In the genomic region with DNA sequence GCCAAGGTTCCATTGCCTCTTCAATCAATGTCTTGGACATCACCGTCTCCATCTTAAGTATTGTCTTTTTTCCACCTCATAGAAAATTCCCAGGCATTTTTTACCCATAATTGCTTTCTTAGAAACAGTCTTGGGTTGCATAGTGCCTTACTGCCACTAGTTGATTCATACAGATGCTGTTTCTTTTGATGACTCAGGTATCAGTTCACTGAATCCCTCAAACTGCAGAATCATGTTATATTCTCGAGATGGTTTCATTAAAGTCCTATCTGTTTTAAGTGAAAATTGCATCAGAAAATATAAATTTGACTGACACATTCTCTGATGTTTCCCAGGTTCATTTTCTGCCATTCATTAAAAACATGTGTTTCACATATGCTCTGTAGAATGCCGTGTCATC, we compare ENCODE assay signal across 16 cellular contexts.
"Had no signal": no experiment of that assay in that cellular context is flagged by ENCODE, and none has a peak within 500 bp of the region (broad histone marks: within the 10 kb centered on the region; RNA-seq: fewer than 3 reads in every experiment).

No MANE protein-coding gene starts in this region.

- H3K9me3 ChIP-seq: mucosa of descending colon, right atrium auricular region, vagina had no signal

- H3K4me1 ChIP-seq: right atrium auricular region, vagina had no signal

- H3K27ac ChIP-seq: dorsolateral prefrontal cortex, right atrium auricular region, skin epidermis, vagina had no signal

- H3K4me1 Mint-ChIP-seq: activated B cell treated with CpG ODN at 0.5 μM for 24 hours, natural killer cell had no signal

- H3K27me3 ChIP-seq: dorsolateral prefrontal cortex, right atrium auricular region, vagina had no signal

- H3K27ac Mint-ChIP-seq: activated B cell treated with CpG ODN at 0.5 μM for 24 hours; activated naive CD4-positive, alpha-beta T cell treated with anti-CD3 and anti-CD28 coated beads, Interleukin-2, amount 50 U/mL, for 72 hours; natural killer cell had no signal

- DNase-seq: activated B cell treated with CpG ODN at 0.5 μM for 24 hours; activated CD4-positive, alpha-beta T cell treated with anti-CD3 and anti-CD28 coated beads, Interleukin-2, amount 50 U/mL, for 1 hour; activated effector memory CD4-positive, alpha-beta T cell treated with Interleukin-2 at 50 U/mL for 16 hours; activated T-cell treated with anti-CD3 and anti-CD28 coated beads for 4 hours; dorsolateral prefrontal cortex; glutamatergic neuron; mucosa of descending colon; natural killer cell; posterior cingulate gyrus had no signal

- FAIRE-seq: endometrium, islet of Langerhans had no signal

- H3K27me3 Mint-ChIP-seq: activated B cell treated with CpG ODN at 0.5 μM for 24 hours had no signal

- H3K36me3 ChIP-seq: right atrium auricular region, vagina had no signal

- H3K4me3 Mint-ChIP-seq: activated B cell treated with CpG ODN at 0.5 μM for 24 hours, natural killer cell had no signal

- ATAC-seq: activated naive CD4-positive, alpha-beta T cell treated with anti-CD3 and anti-CD28 coated beads, Interleukin-2, amount 50 U/mL, for 72 hours; esophagus mucosa; mucosa of descending colon; natural killer cell had no signal

- H3K4me3 ChIP-seq: dorsolateral prefrontal cortex, mucosa of descending colon, right atrium auricular region, skin epidermis, vagina had no signal
